16 cellular contexts compared by ENCODE assay signal in genomic region chr9:79895232-79895631, GRCh38.
A peak's percentile ranks its signal among the peaks of the same experiment; 100 is the strongest.
DNase-seq lines count a peak whose midpoint lies in the region; TF ChIP-seq lines count a peak whose summit lies in the region.
"Had no signal": no experiment of that assay in that cellular context is flagged by ENCODE, and none has a peak within 500 bp of the region (broad histone marks: within the 10 kb centered on the region; RNA-seq: fewer than 3 reads in every experiment).

No MANE protein-coding gene starts in this region.

- peak overlapping the region; percentile 86 for H3K27ac Mint-ChIP-seq in nephron progenitor cell
- H3K27ac Mint-ChIP-seq: CD4-positive, CD25-positive, alpha-beta regulatory T cell; GM23338; IgD-negative memory B cell had no signal

- H3K4me1 Mint-ChIP-seq in nephron progenitor cell, result peaks cover 52% of the 10 kb centered on the region
- H3K4me1 Mint-ChIP-seq: GM23338, IgD-negative memory B cell had no signal

- no peaks in the 10 kb centered on the region for H3K27me3 Mint-ChIP-seq in nephron progenitor cell (ENCODE audit: low read depth, poor library complexity)
- H3K27me3 Mint-ChIP-seq: IgD-negative memory B cell had no signal

- no peak for TF ChIP-seq CTCF in nephron progenitor cell (IDR thresholded peaks at IDR 0.05)

- H3K4me3 Mint-ChIP-seq in nephron progenitor cell, result no peak overlapping the region
- H3K4me3 Mint-ChIP-seq: CD4-positive, CD25-positive, alpha-beta regulatory T cell; GM23338; IgD-negative memory B cell had no signal

- DNase-seq in NCI-H2227 treated with DMSO at 0.1 percent for 48 hours (lab: John Stamatoyannopoulos, UW) (peak; percentile 4), NCI-H2227 (lab: John Stamatoyannopoulos, UW; ENCODE audit: unreplicated experiment) (no peak), M059J (ENCODE audit: low read depth) (peak; percentile 81), nephron progenitor cell (peak; percentile 25), OCI-M1 (lab: John Stamatoyannopoulos, UW) (no peak), NCI-H1105 treated with DMSO at 0.1 percent for 48 hours (lab: John Stamatoyannopoulos, UW) (no peak), MG63 (no peak)
- DNase-seq: AML-193; CD4-positive, CD25-positive, alpha-beta regulatory T cell; DMS53; H7; KG1 had no signal

- H3K9me3 ChIP-seq in MG63, result no peaks in the 10 kb centered on the region

- no peaks in the 10 kb centered on the region for H3K9me3 Mint-ChIP-seq in nephron progenitor cell
- H3K9me3 Mint-ChIP-seq: GM23338, IgD-negative memory B cell had no signal

- no peak overlapping the region for H3K4me3 ChIP-seq in MG63
- H3K4me3 ChIP-seq: BLaER1 treated with 17β-estradiol and CSF1 and Interleukin-3, amounts not matched to agents 10 nM and 100 nM; GM12878; GM23338 had no signal

- H3K36me3 Mint-ChIP-seq in nephron progenitor cell (ENCODE audit: low read depth), result no peaks in the 10 kb centered on the region
- H3K36me3 Mint-ChIP-seq: CD4-positive, CD25-positive, alpha-beta regulatory T cell; IgD-negative memory B cell had no signal

- H3K27me3 ChIP-seq in MG63, result no peaks in the 10 kb centered on the region
- H3K27me3 ChIP-seq: BLaER1 treated with 17β-estradiol and CSF1 and Interleukin-3, amounts not matched to agents 10 nM and 100 nM had no signal

- H3K36me3 ChIP-seq in MG63, result no peaks in the 10 kb centered on the region
- H3K36me3 ChIP-seq: BLaER1 treated with 17β-estradiol and CSF1 and Interleukin-3, amounts not matched to agents 10 nM and 100 nM had no signal

Comparison
In these comparisons a context has a peak if more than half of its experiments do, and no peak if none do; other contexts are left out.
1. DNase-seq: peak in NCI-H2227 treated with DMSO at 0.1 percent for 48 hours (single experiment), M059J (single experiment) and nephron progenitor cell (single experiment); none in NCI-H2227 (single experiment), OCI-M1 (single experiment), NCI-H1105 treated with DMSO at 0.1 percent for 48 hours (single experiment) and MG63 (single experiment).